Comparison of ENCODE assay signal across 21 cellular contexts in the genomic region with DNA sequence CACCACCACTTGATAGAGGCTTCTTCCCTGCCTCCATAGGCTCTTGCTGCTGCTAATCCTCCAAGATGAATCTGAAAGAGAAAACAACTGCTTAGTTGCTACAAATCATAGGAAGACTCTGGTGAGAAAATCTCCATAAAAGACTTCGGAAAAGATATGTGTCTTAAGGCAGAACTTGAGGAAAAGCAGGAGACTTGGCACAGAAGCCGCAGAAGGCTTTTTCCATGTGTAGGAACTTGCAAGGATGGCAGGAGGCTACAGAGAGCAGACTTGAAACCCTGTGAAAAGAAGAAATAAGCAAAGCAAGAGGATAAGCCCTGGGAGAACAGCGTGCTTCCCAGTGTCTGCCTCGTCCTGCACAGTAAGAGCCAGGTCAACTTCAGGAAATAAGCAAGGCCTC.
"Had no signal": no experiment of that assay in that cellular context is flagged by ENCODE, and none has a peak within 500 bp of the region (broad histone marks: within the 10 kb centered on the region; RNA-seq: fewer than 3 reads in every experiment).

No MANE protein-coding gene starts in this region.

- H3K4me3 ChIP-seq: MG63, SJSA1, SK-N-MC had no signal

- H3K27ac ChIP-seq: SJSA1, SK-N-MC had no signal

- FAIRE-seq: RCC 7860 had no signal

- H3K9me3 ChIP-seq: SJSA1 had no signal

- DNase-seq: Karpas-422, KG1, MG63, NCI-H1092 treated with DMSO at 0.1 percent for 48 hours, NCI-H1436, NCI-H187, NCI-H2029, NCI-H2081 treated with DMSO at 0.1 percent for 48 hours, NCI-H2171, NCI-H226, NCI-H446, NCI-H510A, NCI-H524 treated with DMSO at 0.1 percent for 48 hours, NCI-H69, NCI-H774, Right ventricle myocardium superior, RPMI8226, SIG-M5 had no signal

- H3K36me3 ChIP-seq: MG63, SJSA1 had no signal

- H3K27me3 ChIP-seq: MG63, SJSA1 had no signal
